ENCODE assay signal across 24 cellular contexts in the genomic region with DNA sequence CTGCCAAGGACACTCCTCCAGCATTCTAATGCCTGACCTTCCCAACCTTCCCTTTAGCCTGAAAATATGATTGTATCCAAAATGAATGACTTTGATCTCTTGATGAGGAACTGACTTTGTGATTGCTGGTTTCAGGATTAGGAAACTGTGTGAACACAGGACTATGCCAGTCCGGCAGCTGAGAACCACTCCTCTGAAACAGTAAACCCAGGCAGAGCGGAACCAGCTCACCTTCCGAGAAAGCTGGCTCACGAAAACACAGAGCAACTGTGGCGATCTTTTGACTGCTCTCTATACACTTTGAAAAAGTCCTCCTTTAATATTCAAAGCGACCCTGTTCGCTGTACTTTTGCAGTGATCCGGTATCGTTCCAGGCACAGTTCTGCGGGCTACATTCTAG.
"Had no signal": no experiment of that assay in that cellular context is flagged by ENCODE, and none has a peak within 500 bp of the region (broad histone marks: within the 10 kb centered on the region; RNA-seq: fewer than 3 reads in every experiment).

No MANE protein-coding gene starts in this region.

- H3K4me3 ChIP-seq: colonic mucosa, gastroesophageal sphincter, heart left ventricle, left ventricle myocardium inferior, ovary, psoas muscle, skin epidermis, suprapubic skin, transverse colon, uterus had no signal

- H3K27ac Mint-ChIP-seq: activated CD4-positive, alpha-beta T cell treated with anti-CD3 and anti-CD28 coated beads for 36 hours; activated naive CD8-positive, alpha-beta T cell treated with anti-CD3 and anti-CD28 coated beads, Interleukin-2, amount 10 ng/mL, durations not matched to agents 7 days and 5 days; activated T-helper 2 cell treated with anti-CD3 and anti-CD28 coated beads, Interferon-gamma antibody, Interleukin-2, Interleukin-4, amounts not matched to agents 10 μg/mL and 5 μg/mL and 100 μg/mL, durations not matched to agents 14 hours and 24 hours and 36 hours; stimulated activated naive CD8-positive, alpha-beta T cell treated with anti-CD3 and anti-CD28 coated beads, Interleukin-15, amount 100 ng/mL, for 72 hours; WTC11 had no signal

- H3K27me3 Mint-ChIP-seq: brain; central memory CD8-positive, alpha-beta T cell had no signal

- H3K9me3 Mint-ChIP-seq: activated T-helper 2 cell treated with anti-CD3 and anti-CD28 coated beads, Interferon-gamma antibody, Interleukin-2, Interleukin-4, amounts not matched to agents 10 μg/mL and 5 μg/mL and 100 μg/mL, durations not matched to agents 14 hours and 24 hours and 36 hours; central memory CD8-positive, alpha-beta T cell; stimulated activated naive CD8-positive, alpha-beta T cell treated with anti-CD3 and anti-CD28 coated beads, Interleukin-15, amount 100 ng/mL, for 72 hours had no signal

- DNase-seq: activated CD4-positive, alpha-beta T cell treated with anti-CD3 and anti-CD28 coated beads for 36 hours; activated CD4-positive, alpha-beta T cell treated with anti-CD3 and anti-CD28 coated beads, Interleukin-2, amount 50 U/mL, for 48 hours; activated naive CD4-positive, alpha-beta T cell treated with Interleukin-2 at 50 U/mL for 16 hours; activated naive CD8-positive, alpha-beta T cell treated with anti-CD3 and anti-CD28 coated beads, Interleukin-2, amount 10 ng/mL, durations not matched to agents 7 days and 5 days; activated T-cell treated with anti-CD3 and anti-CD28 coated beads, Interleukin-2, amount 50 U/mL, for 1 hour; colonic mucosa; erythroblast; heart left ventricle; left ventricle myocardium inferior; ovary; psoas muscle; right cardiac atrium; stimulated activated CD4-positive, alpha-beta T cell treated with anti-CD3 and anti-CD28 coated beads, Interleukin-15, amount 100 ng/mL, for 24 hours; stimulated activated CD4-positive, alpha-beta T cell treated with anti-CD3 and anti-CD28 coated beads, Interleukin-2, amount 100 ng/mL, for 48 hours; stimulated activated naive CD8-positive, alpha-beta T cell treated with anti-CD3 and anti-CD28 coated beads, Interleukin-15, amount 100 ng/mL, for 72 hours; transverse colon; uterus had no signal

- H3K4me1 Mint-ChIP-seq: activated CD4-positive, alpha-beta T cell treated with anti-CD3 and anti-CD28 coated beads for 36 hours; activated naive CD8-positive, alpha-beta T cell treated with anti-CD3 and anti-CD28 coated beads, Interleukin-2, amount 10 ng/mL, durations not matched to agents 7 days and 5 days; central memory CD8-positive, alpha-beta T cell; stimulated activated naive CD8-positive, alpha-beta T cell treated with anti-CD3 and anti-CD28 coated beads, Interleukin-15, amount 100 ng/mL, for 72 hours had no signal

- H3K27me3 ChIP-seq: colonic mucosa, gastroesophageal sphincter, ovary, suprapubic skin, transverse colon, uterus had no signal

- H3K27ac ChIP-seq: colonic mucosa, gastroesophageal sphincter, heart left ventricle, left ventricle myocardium inferior, ovary, psoas muscle, skin epidermis, suprapubic skin, transverse colon, uterus had no signal

- H3K9me3 ChIP-seq: colonic mucosa, gastroesophageal sphincter, heart left ventricle, left ventricle myocardium inferior, ovary, psoas muscle, suprapubic skin, transverse colon, uterus had no signal

- H3K36me3 Mint-ChIP-seq: activated naive CD8-positive, alpha-beta T cell treated with anti-CD3 and anti-CD28 coated beads, Interleukin-2, amount 10 ng/mL, durations not matched to agents 7 days and 5 days; brain; WTC11 had no signal

- H3K4me1 ChIP-seq: colonic mucosa, gastroesophageal sphincter, psoas muscle, suprapubic skin, transverse colon, uterus had no signal

- H3K4me3 Mint-ChIP-seq: activated CD4-positive, alpha-beta T cell treated with anti-CD3 and anti-CD28 coated beads for 36 hours; activated naive CD8-positive, alpha-beta T cell treated with anti-CD3 and anti-CD28 coated beads, Interleukin-2, amount 10 ng/mL, durations not matched to agents 7 days and 5 days; central memory CD8-positive, alpha-beta T cell; stimulated activated naive CD8-positive, alpha-beta T cell treated with anti-CD3 and anti-CD28 coated beads, Interleukin-15, amount 100 ng/mL, for 72 hours; WTC11 had no signal

- H3K36me3 ChIP-seq: colonic mucosa, gastroesophageal sphincter, heart left ventricle, left ventricle myocardium inferior, ovary, suprapubic skin, transverse colon, uterus had no signal
